ENCODE assay signal across 8 cellular contexts in genomic region chr1:24186031-24186710, GRCh38. TPM values are rescaled to one million over a fixed set of nuclear protein-coding genes. Genes with fewer than 3 reads are reported as not detected.
A peak's percentile ranks its signal among the peaks of the same experiment; 100 is the strongest.
DNase-seq lines count a peak whose midpoint lies in the region; ATAC-seq, FAIRE-seq and TF ChIP-seq lines count a peak whose summit lies in the region.

No MANE protein-coding gene starts in this region.

- POLR2A ChIA-PET in activated CD4-positive, alpha-beta T cell treated with anti-CD3 and anti-CD28 coated beads for 36 hours (lab: Charles Lee): no interaction called here
- POLR2A ChIA-PET in activated B cell treated with CpG ODN at 0.5 μM for 24 hours (lab: Charles Lee): interaction anchor here (0.5 to 8.7 kb wide), 8 partner anchors 12 to 567 kb away, joined by 3 to 96 read pairs (median 3); partner anchors contain the start of genes RCAN3 and SRSF10

- no peak for TF ChIP-seq CTCF in activated B cell treated with CpG ODN at 0.5 μM for 24 hours (IDR thresholded peaks at IDR 0.05)

- H3K27me3 Mint-ChIP-seq in activated CD4-positive, alpha-beta T cell treated with anti-CD3 and anti-CD28 coated beads for 36 hours: no peaks in the 10 kb centered on the region
- no peaks in the 10 kb centered on the region for H3K27me3 Mint-ChIP-seq in activated B cell treated with CpG ODN at 0.5 μM for 24 hours

- H3K27ac ChIP-seq in iPS-18a (ENCODE audit: low read length) (no peak overlapping the region), skeletal muscle tissue (ENCODE audit: low read depth, low read length) (peak overlapping the region; percentile 65)

- H3K9me3 Mint-ChIP-seq in activated CD4-positive, alpha-beta T cell treated with anti-CD3 and anti-CD28 coated beads for 36 hours (ENCODE audit: low read depth): no peaks in the 10 kb centered on the region
- H3K9me3 Mint-ChIP-seq in activated B cell treated with CpG ODN at 0.5 μM for 24 hours: no peaks in the 10 kb centered on the region

- H3K4me1 ChIP-seq in iPS-18a (ENCODE audit: control insufficient read depth, low read depth, low read length) (peaks cover 5% of the 10 kb centered on the region), skeletal muscle tissue (ENCODE audit: control insufficient read depth in 3 of 3, insufficient read depth in 3 of 3, low read length in 3 of 3) (peaks cover 5 to 23% (median 15%) of the 10 kb centered on the region in 3 donors)

- ATAC-seq in activated CD4-positive, alpha-beta T cell treated with anti-CD3 and anti-CD28 coated beads for 36 hours: no peak
- no peak for ATAC-seq in activated B cell treated with CpG ODN at 0.5 μM for 24 hours (ENCODE audit: low read depth)
- ATAC-seq in HG03354 (IDR thresholded peaks at IDR 0.05; ENCODE audit: poor library complexity, severe bottlenecking, unreplicated experiment): no peak

- H3K36me3 ChIP-seq in iPS-18a (ENCODE audit: control insufficient read depth, low read depth, low read length) (no peaks in the 10 kb centered on the region), skeletal muscle tissue (ENCODE audit: control insufficient read depth in 3 of 3, insufficient read depth in 3 of 3, low read length in 3 of 3) (no peaks in the 10 kb centered on the region)

- no peaks in the 10 kb centered on the region for H3K36me3 Mint-ChIP-seq in activated CD4-positive, alpha-beta T cell treated with anti-CD3 and anti-CD28 coated beads for 36 hours (ENCODE audit: low read depth)
- H3K36me3 Mint-ChIP-seq in activated B cell treated with CpG ODN at 0.5 μM for 24 hours (ENCODE audit: low read depth): peaks cover 26% of the 10 kb centered on the region

- H3K9me3 ChIP-seq in iPS-18a (ENCODE audit: control insufficient read depth, low read depth, low read length) (no peaks in the 10 kb centered on the region), skeletal muscle tissue (ENCODE audit: control insufficient read depth in 3 of 3, low read length in 3 of 3) (no peaks in the 10 kb centered on the region)

- H3K4me3 ChIP-seq in iPS-18a (ENCODE audit: low read length): peak overlapping the region; percentile 79
- peak overlapping the region; percentile 38 to 80 (median 61) for H3K4me3 ChIP-seq in skeletal muscle tissue (ENCODE audit: low read length in 3 of 3)

- H3K4me3 Mint-ChIP-seq in activated CD4-positive, alpha-beta T cell treated with anti-CD3 and anti-CD28 coated beads for 36 hours: peak overlapping the region; percentile 73
- H3K4me3 Mint-ChIP-seq in activated B cell treated with CpG ODN at 0.5 μM for 24 hours: peak overlapping the region; percentile 92

- H3K9ac ChIP-seq in iPS-18a (ENCODE audit: low read length) (peak overlapping the region; percentile 74), skeletal muscle tissue (ENCODE audit: low read depth in 1 of 3, low read length in 3 of 3) (peak overlapping the region in 2 of 3 donors; percentile 70 to 83)

- DNase-seq in activated CD4-positive, alpha-beta T cell treated with anti-CD3 and anti-CD28 coated beads for 36 hours: no peak
- no peak for DNase-seq in activated CD4-positive, alpha-beta T cell treated with anti-CD3 and anti-CD28 coated beads, Interleukin-2, amount 50 U/mL, for 1 hour
- no peak for DNase-seq in activated B cell treated with CpG ODN at 0.5 μM for 24 hours
- no peak for DNase-seq in Kasumi-1 (lab: John Stamatoyannopoulos, UW)
- no peak for DNase-seq in HTR-8/SVneo (ENCODE audit: insufficient read length, low spot score)

- peaks cover 37% of the 10 kb centered on the region for H3K4me1 Mint-ChIP-seq in activated CD4-positive, alpha-beta T cell treated with anti-CD3 and anti-CD28 coated beads for 36 hours
- H3K4me1 Mint-ChIP-seq in activated B cell treated with CpG ODN at 0.5 μM for 24 hours: peaks cover 77% of the 10 kb centered on the region

- intact Hi-C loops in activated CD4-positive, alpha-beta T cell treated with anti-CD3 and anti-CD28 coated beads for 36 hours (cut with DNase I, micrococcal nuclease): loop anchor here (2.0 to 5.0 kb wide), 3 partner anchors 35 to 561 kb away; partner anchors contain the start of genes CLIC4 (in 1 of the 2) and PNRC2 (in 1 of the 2)
- intact Hi-C loops in activated B cell treated with CpG ODN at 0.5 μM for 24 hours (cut with micrococcal nuclease): loop anchor here (5.0 kb wide), 1 partner anchor 136 kb away; no protein-coding TSS in a partner anchor

- H3K27me3 ChIP-seq in iPS-18a (ENCODE audit: control insufficient read depth, insufficient read depth, low read length): peaks cover 16% of the 10 kb centered on the region
- peaks cover 0 to 8% (median 6%) of the 10 kb centered on the region in 3 donors for H3K27me3 ChIP-seq in skeletal muscle tissue (ENCODE audit: control insufficient read depth in 3 of 3, insufficient read depth in 3 of 3, low read length in 3 of 3)

- H3K27ac Mint-ChIP-seq in activated CD4-positive, alpha-beta T cell treated with anti-CD3 and anti-CD28 coated beads for 36 hours: peak overlapping the region; percentile 71
- peak overlapping the region; percentile 88 for H3K27ac Mint-ChIP-seq in activated B cell treated with CpG ODN at 0.5 μM for 24 hours

- no peak for FAIRE-seq in HTR-8/SVneo (lab: Jason Lieb, UNC)

- CTCF ChIA-PET in activated CD4-positive, alpha-beta T cell treated with anti-CD3 and anti-CD28 coated beads for 36 hours (lab: Charles Lee): interaction anchor here (0.6 to 2.5 kb wide), 6 partner anchors 7 to 205 kb away, joined by 3 to 9 read pairs (median 4); no protein-coding TSS in a partner anchor
- CTCF ChIA-PET in activated B cell treated with CpG ODN at 0.5 μM for 24 hours (lab: Charles Lee): interaction anchor here (1.2 to 5.8 kb wide), 4 partner anchors 13 to 229 kb away, joined by 3 to 34 read pairs (median 26); partner anchors contain the start of gene NIPAL3

RNA-seq across cellular contexts. Expression of gene IFNLR1, which starts 0.9 kb away (rescaled TPM):
- total RNA-seq in activated CD4-positive, alpha-beta T cell treated with anti-CD3 and anti-CD28 coated beads for 36 hours: 1 to 10 TPM; 6.6 to 7.4 TPM
- total RNA-seq in activated B cell treated with CpG ODN at 0.5 μM for 24 hours: 38.6 and 39.2 TPM in 2 replicates
- total RNA-seq in skeletal muscle tissue: not detected

RNA-seq across cellular contexts. Expression of gene IL22RA1, which starts 43.2 kb away (rescaled TPM):
- not detected for total RNA-seq in activated CD4-positive, alpha-beta T cell treated with anti-CD3 and anti-CD28 coated beads for 36 hours
- total RNA-seq in activated B cell treated with CpG ODN at 0.5 μM for 24 hours (0.09 TPM in 1 of 2 replicates, not detected in the other), skeletal muscle tissue (not detected)
